8 cellular contexts compared by ENCODE assay signal in genomic region chr16:56425439-56425832, GRCh38. TPM values are rescaled to one million over a fixed set of nuclear protein-coding genes. Genes with fewer than 3 reads are reported as not detected.
DNase-seq lines count a peak whose midpoint lies in the region; ATAC-seq and TF ChIP-seq lines count a peak whose summit lies in the region.

Gene AMFR, minus strand, starts transcription at chr16:56425545. Its CDS starts 218 bp downstream, at chr16:56425327.

- ATAC-seq in GM18519 (IDR thresholded peaks at IDR 0.05; ENCODE audit: low FRiP score, unreplicated experiment) (peak; percentile 65), HG03039 (IDR thresholded peaks at IDR 0.05; ENCODE audit: unreplicated experiment) (peak; percentile 82)
- peak; percentile 98 for ATAC-seq in activated CD8-positive, alpha-beta memory T cell treated with anti-CD3 and anti-CD28 coated beads, Interleukin-2, amount 10 ng/mL, durations not matched to agents 7 days and 5 days

- H3K4me3 ChIP-seq in AG10803 (ENCODE audit: low read length): peak within 1 kb of the TSS; percentile 76

- peak within 1 kb of the TSS; percentile 66 for H3K27ac Mint-ChIP-seq in activated CD8-positive, alpha-beta memory T cell treated with anti-CD3 and anti-CD28 coated beads, Interleukin-2, amount 10 ng/mL, durations not matched to agents 7 days and 5 days
- H3K27ac Mint-ChIP-seq in endothelial cell (ENCODE audit: unreplicated experiment) (peak within 1 kb of the TSS; percentile 27), mesothelial cell of epicardium (peak within 1 kb of the TSS; percentile 88)

- peaks cover 50% of the 10 kb centered on the region for H3K4me1 Mint-ChIP-seq in activated CD8-positive, alpha-beta memory T cell treated with anti-CD3 and anti-CD28 coated beads, Interleukin-2, amount 10 ng/mL, durations not matched to agents 7 days and 5 days
- H3K4me1 Mint-ChIP-seq in endothelial cell (ENCODE audit: unreplicated experiment) (peaks cover 20% of the 10 kb centered on the region), mesothelial cell of epicardium (peaks cover 26% of the 10 kb centered on the region)

- CTCF ChIA-PET in activated CD8-positive, alpha-beta memory T cell treated with anti-CD3 and anti-CD28 coated beads, Interleukin-2, amount 10 ng/mL, durations not matched to agents 7 days and 5 days (lab: Charles Lee): interaction anchor here (0.8 to 1.5 kb wide), 2 partner anchors 22 to 513 kb away, joined by 3 to 4 read pairs; no protein-coding TSS in a partner anchor

- H3K9me3 Mint-ChIP-seq in activated CD8-positive, alpha-beta memory T cell treated with anti-CD3 and anti-CD28 coated beads, Interleukin-2, amount 10 ng/mL, durations not matched to agents 7 days and 5 days (ENCODE audit: low read depth): no peaks in the 10 kb centered on the region
- H3K9me3 Mint-ChIP-seq in endothelial cell (ENCODE audit: unreplicated experiment) (no peaks in the 10 kb centered on the region), mesothelial cell of epicardium (no peaks in the 10 kb centered on the region)

- TF ChIP-seq CTCF in AG10803 (conservative IDR thresholded peaks at IDR 0.05; ENCODE audit: low read length) (no peak), endothelial cell (IDR thresholded peaks at IDR 0.05; ENCODE audit: unreplicated experiment) (no peak), mesothelial cell of epicardium (IDR thresholded peaks at IDR 0.05; ENCODE audit: unreplicated experiment) (no peak)

- H3K27me3 Mint-ChIP-seq in activated CD8-positive, alpha-beta memory T cell treated with anti-CD3 and anti-CD28 coated beads, Interleukin-2, amount 10 ng/mL, durations not matched to agents 7 days and 5 days: no peaks in the 10 kb centered on the region
- H3K27me3 Mint-ChIP-seq in endothelial cell (ENCODE audit: unreplicated experiment): no peaks in the 10 kb centered on the region
- no peaks in the 10 kb centered on the region for H3K27me3 Mint-ChIP-seq in mesothelial cell of epicardium (ENCODE audit: low read depth)

- DNase-seq in AG10803 (ENCODE audit: low read depth) (peak; percentile 86), NCI-H69 (lab: John Stamatoyannopoulos, UW) (peak; percentile 73), endothelial cell (ENCODE audit: low spot score) (peak; percentile 82), mesothelial cell of epicardium (ENCODE audit: low spot score in 2 of 2, unreplicated experiment in 2 of 2) (peak; percentile 40 to 60)
- peak; percentile 70 for DNase-seq in activated CD8-positive, alpha-beta memory T cell treated with anti-CD3 and anti-CD28 coated beads, Interleukin-2, amount 10 ng/mL, durations not matched to agents 7 days and 5 days
- DNase-seq in stimulated activated CD8-positive, alpha-beta memory T cell treated with anti-CD3 and anti-CD28 coated beads, Interleukin-15, amount 100 ng/mL, for 24 hours (ENCODE audit: low read depth): peak; percentile 48

- H3K4me3 Mint-ChIP-seq in activated CD8-positive, alpha-beta memory T cell treated with anti-CD3 and anti-CD28 coated beads, Interleukin-2, amount 10 ng/mL, durations not matched to agents 7 days and 5 days: peak within 1 kb of the TSS; percentile 93
- peak within 1 kb of the TSS; percentile 99 for H3K4me3 Mint-ChIP-seq in endothelial cell (ENCODE audit: unreplicated experiment)
- H3K4me3 Mint-ChIP-seq in mesothelial cell of epicardium: peak within 1 kb of the TSS; percentile 89

- H3K36me3 Mint-ChIP-seq in activated CD8-positive, alpha-beta memory T cell treated with anti-CD3 and anti-CD28 coated beads, Interleukin-2, amount 10 ng/mL, durations not matched to agents 7 days and 5 days: peaks cover 12% of the 10 kb centered on the region
- peaks cover 3% of the 10 kb centered on the region for H3K36me3 Mint-ChIP-seq in endothelial cell (ENCODE audit: low read depth, unreplicated experiment)
- peaks cover under 1% of the 10 kb centered on the region for H3K36me3 Mint-ChIP-seq in mesothelial cell of epicardium

RNA-seq across cellular contexts. Expression of gene AMFR, which starts in this region (rescaled TPM):
- total RNA-seq in activated CD8-positive, alpha-beta memory T cell treated with anti-CD3 and anti-CD28 coated beads, Interleukin-2, amount 10 ng/mL, durations not matched to agents 7 days and 5 days: 10 to 100 TPM; 48.9 to 54.2 TPM
- total RNA-seq in endothelial cell (ENCODE audit: unreplicated experiment) (90.7 TPM), mesothelial cell of epicardium (54.6 to 60.0 TPM (median 58.1 TPM) in 3 replicates)

Comparison
In these comparisons a context has a peak if more than half of its experiments do, and no peak if none do; other contexts are left out.
1. Peak in every context shown above with its lines: DNase-seq, ATAC-seq and H3K4me3 ChIP-seq.
2. H3K27ac Mint-ChIP-seq: peak in every context shown above with its lines; median percentile 88 in mesothelial cell of epicardium; 66 in activated CD8-positive, alpha-beta memory T cell treated with anti-CD3 and anti-CD28 coated beads, Interleukin-2, amount 10 ng/mL, durations not matched to agents 7 days and 5 days; 27 in endothelial cell.